24 cellular contexts compared by ENCODE assay signal in the genomic region with DNA sequence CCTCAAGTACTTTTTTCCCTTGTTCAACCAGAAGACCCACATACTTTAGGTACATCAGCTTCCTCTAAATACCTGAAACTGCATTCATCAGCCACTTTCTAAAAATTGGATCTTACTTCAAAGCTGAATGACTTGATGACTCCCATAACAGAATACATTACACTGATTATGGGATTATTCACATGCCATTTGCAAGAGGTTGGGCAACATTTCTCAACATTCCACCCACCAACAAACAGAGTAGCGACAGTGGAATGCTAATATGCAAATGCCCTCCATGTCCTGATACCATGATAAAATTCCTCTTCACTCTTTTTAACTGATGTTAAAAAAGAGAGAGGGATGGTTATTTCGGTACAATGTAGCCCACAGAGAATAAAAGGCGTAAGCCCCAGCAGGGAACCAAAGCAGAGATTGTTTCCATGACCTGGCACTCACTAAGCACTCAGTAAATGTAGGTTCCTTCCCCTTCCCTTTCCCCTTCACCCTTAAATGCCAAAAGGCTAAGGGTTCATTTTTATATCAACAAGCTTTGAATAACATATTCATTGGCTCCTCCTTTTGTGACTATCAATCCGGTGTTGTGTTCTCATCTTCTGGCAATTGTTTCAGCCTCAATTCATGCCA.
DNase-seq lines count a peak whose midpoint lies in the region; ATAC-seq and TF ChIP-seq lines count a peak whose summit lies in the region.
"Had no signal": no experiment of that assay in that cellular context is flagged by ENCODE, and none has a peak within 500 bp of the region (broad histone marks: within the 10 kb centered on the region; RNA-seq: fewer than 3 reads in every experiment).

No MANE protein-coding gene starts in this region.

- peak; percentile 71 for DNase-seq in AG10803 (ENCODE audit: low read depth)
- DNase-seq in NCI-H1048 (lab: John Stamatoyannopoulos, UW): peak; percentile 40
- peak; percentile 45 for DNase-seq in epithelial cell of prostate (ENCODE audit: low read depth, low spot score)
- no peak for DNase-seq in lower lobe of right lung
- no peak for DNase-seq in NCI-H2081 (lab: John Stamatoyannopoulos, UW)
- DNase-seq in adrenal gland: no peak
- DNase-seq: activated CD4-positive, alpha-beta memory T cell treated with anti-CD3 and anti-CD28 coated beads for 36 hours; activated T-cell treated with anti-CD3 and anti-CD28 coated beads, Interleukin-2, amount 50 U/mL, for 24 hours; brain microvascular endothelial cell; kidney; MG63; mucosa of descending colon; NCI-H1694; NCI-H510A; retina; stimulated activated CD4-positive, alpha-beta T cell treated with anti-CD3 and anti-CD28 coated beads, Interleukin-15, amount 100 ng/mL, for 24 hours; stimulated activated naive CD4-positive, alpha-beta T cell treated with Interleukin-2 at 50 U/mL for 16 hours; SW 1271 had no signal

- H3K4me1 ChIP-seq in lower lobe of right lung (no peaks in the 10 kb centered on the region), adrenal gland (replicated peaks in 1 of 2) (no peaks in the 10 kb centered on the region)

- H3K9me3 ChIP-seq in lower lobe of right lung (no peaks in the 10 kb centered on the region), adrenal gland (replicated peaks in 1 of 3) (no peaks in the 10 kb centered on the region)
- H3K9me3 ChIP-seq: esophagus muscularis mucosa, MG63, mucosa of descending colon, neutrophil, tibial nerve had no signal

- 75 to 86% (median 83%) methylated on average over 4 of the region's 4 CpGs for WGBS in adrenal gland, 4 donors

- H3K27me3 ChIP-seq in lower lobe of right lung (ENCODE audit: low read depth): no peaks in the 10 kb centered on the region
- H3K27me3 ChIP-seq in adrenal gland: no peaks in the 10 kb centered on the region
- H3K27me3 ChIP-seq: brain microvascular endothelial cell, esophagus muscularis mucosa, MG63, neutrophil, tibial nerve had no signal

- H3K27ac ChIP-seq in epithelial cell of prostate (peak overlapping the region; percentile 34), lower lobe of right lung (no peak overlapping the region), adrenal gland (no peak overlapping the region)
- H3K27ac ChIP-seq: brain microvascular endothelial cell, esophagus muscularis mucosa, neutrophil, RWPE1, tibial nerve had no signal

- H3K36me3 ChIP-seq in lower lobe of right lung: no peaks in the 10 kb centered on the region
- H3K36me3 ChIP-seq in adrenal gland (replicated peaks in 1 of 2): no peaks in the 10 kb centered on the region
- H3K36me3 ChIP-seq: brain microvascular endothelial cell, esophagus muscularis mucosa, MG63, neutrophil, tibial nerve had no signal

- TF ChIP-seq CTCF in AG10803 (conservative IDR thresholded peaks at IDR 0.05; ENCODE audit: low read length) (no peak), lower lobe of right lung (IDR thresholded peaks at IDR 0.05) (no peak), adrenal gland (IDR thresholded peaks at IDR 0.05) (no peak)

- intact Hi-C loops in lower lobe of right lung (cut with DNase I) (no loop called here), adrenal gland (cut with DNase I) (no loop called here)

- no peak overlapping the region for H3K4me3 ChIP-seq in AG10803 (ENCODE audit: low read length)
- no peak overlapping the region for H3K4me3 ChIP-seq in lower lobe of right lung
- H3K4me3 ChIP-seq in adrenal gland: no peak overlapping the region
- H3K4me3 ChIP-seq: esophagus muscularis mucosa, MG63, mucosa of descending colon, tibial nerve had no signal

- no peak for TF ChIP-seq POLR2A in adrenal gland (IDR thresholded peaks at IDR 0.05)

- ATAC-seq in lower lobe of right lung (peak; percentile 61 to 66), HG03460 (IDR thresholded peaks at IDR 0.05; ENCODE audit: unreplicated experiment) (no peak), GM19463 (IDR thresholded peaks at IDR 0.05; ENCODE audit: unreplicated experiment) (no peak)
- ATAC-seq: mucosa of descending colon had no signal

Comparison
In these comparisons a context has a peak if more than half of its experiments do, and no peak if none do; other contexts are left out.
1. DNase-seq: peak in AG10803 (single experiment), NCI-H1048 (single experiment) and epithelial cell of prostate (single experiment); none in lower lobe of right lung (single experiment), NCI-H2081 (0 of 2) and adrenal gland (0 of 7).
2. ATAC-seq: peak in lower lobe of right lung (2 of 2); none in HG03460 (single experiment) and GM19463 (single experiment).